ENCODE assay signal across 19 cellular contexts in genomic region chr2:129880971-129881370, GRCh38.
DNase-seq lines count a peak whose midpoint lies in the region; ATAC-seq, FAIRE-seq and TF ChIP-seq lines count a peak whose summit lies in the region.
"Had no signal": no experiment of that assay in that cellular context is flagged by ENCODE, and none has a peak within 500 bp of the region (broad histone marks: within the 10 kb centered on the region; RNA-seq: fewer than 3 reads in every experiment).

No MANE protein-coding gene starts in this region.

- no peak overlapping the region for H3K4me3 ChIP-seq in kidney (ENCODE audit: low read length in 2 of 2)
- H3K4me3 ChIP-seq in stomach = no peak overlapping the region
- H3K4me3 ChIP-seq in Karpas-422 (ENCODE audit: low read length) = no peak overlapping the region
- H3K4me3 ChIP-seq: A549, GM23338 had no signal

- no peak overlapping the region for H3K27ac Mint-ChIP-seq in activated CD8-positive, alpha-beta memory T cell treated with anti-CD3 and anti-CD28 coated beads, Interleukin-2, amount 10 ng/mL, durations not matched to agents 7 days and 5 days
- H3K27ac Mint-ChIP-seq: CD4-positive, alpha-beta T cell; GM23338 had no signal

- DNase-seq in activated CD8-positive, alpha-beta memory T cell treated with anti-CD3 and anti-CD28 coated beads, Interleukin-2, amount 10 ng/mL, durations not matched to agents 7 days and 5 days = peak; percentile 33
- DNase-seq in activated CD8-positive, alpha-beta memory T cell treated with anti-CD3 and anti-CD28 coated beads, Interleukin-2, amount 50 U/mL, for 4 hours = no peak
- DNase-seq in kidney = peak; percentile 35
- peak; percentile 15 for DNase-seq in stomach
- no peak for DNase-seq in iPS-NIHi11 (ENCODE audit: low spot score)
- no peak for DNase-seq in Karpas-422
- DNase-seq: AML-193; Caco-2; CD4-positive, alpha-beta T cell; HCEC 1CT had no signal

- H3K4me2 ChIP-seq in Karpas-422 (ENCODE audit: low read depth, low read length, poor library complexity, severe bottlenecking) = no peak overlapping the region
- H3K4me2 ChIP-seq: A549, GM23338 had no signal

- H3K9me3 ChIP-seq in kidney (ENCODE audit: control insufficient read depth in 1 of 2, low read length in 2 of 2) (no peaks in the 10 kb centered on the region), stomach (no peaks in the 10 kb centered on the region), Karpas-422 (ENCODE audit: low read length) (no peaks in the 10 kb centered on the region)
- H3K9me3 ChIP-seq: A549, Caco-2 had no signal

- H3K4me1 Mint-ChIP-seq in activated CD8-positive, alpha-beta memory T cell treated with anti-CD3 and anti-CD28 coated beads, Interleukin-2, amount 10 ng/mL, durations not matched to agents 7 days and 5 days = peaks cover 6% of the 10 kb centered on the region

- no peaks in the 10 kb centered on the region for H3K36me3 Mint-ChIP-seq in activated CD8-positive, alpha-beta memory T cell treated with anti-CD3 and anti-CD28 coated beads, Interleukin-2, amount 10 ng/mL, durations not matched to agents 7 days and 5 days

- WGBS in stomach, 5 donors = 84 to 97% (median 90%) methylated on average over 6 of the region's 6 CpGs

- no peak for FAIRE-seq in kidney (lab: Jason Lieb, UNC)
- FAIRE-seq: A549, D721Med, G401.6, GM12891, H54 had no signal

- H3K27me3 ChIP-seq in stomach (no peaks in the 10 kb centered on the region), Karpas-422 (ENCODE audit: low read length) (no peaks in the 10 kb centered on the region)

- intact Hi-C loops in kidney (cut with DNase I) = no loop called here
- intact Hi-C loops in stomach (cut with DNase I; ENCODE audit: low total_unique reads) = no loop called here

- no peaks in the 10 kb centered on the region for H3K79me2 ChIP-seq in Karpas-422 (ENCODE audit: low read length)

- H3K4me1 ChIP-seq in kidney (ENCODE audit: control insufficient read depth in 1 of 2, insufficient read depth in 1 of 2, low read depth in 1 of 2, low read length in 2 of 2) = peaks cover 3 to 7% of the 10 kb centered on the region in 2 donors
- peaks cover 5 to 18% (median 14%) of the 10 kb centered on the region in 4 donors for H3K4me1 ChIP-seq in stomach
- peaks cover 10% of the 10 kb centered on the region for H3K4me1 ChIP-seq in Karpas-422 (ENCODE audit: low read length)
- H3K4me1 ChIP-seq: A549 had no signal

- ATAC-seq in activated CD8-positive, alpha-beta memory T cell treated with anti-CD3 and anti-CD28 coated beads, Interleukin-2, amount 10 ng/mL, durations not matched to agents 7 days and 5 days = no peak
- ATAC-seq in GM21717 (IDR thresholded peaks at IDR 0.05; ENCODE audit: unreplicated experiment) = no peak
- ATAC-seq: A549, GM23338 had no signal

- no peaks in the 10 kb centered on the region for H4K20me1 ChIP-seq in Karpas-422 (ENCODE audit: insufficient read depth, low read depth, low read length)

- H3K9me3 Mint-ChIP-seq in activated CD8-positive, alpha-beta memory T cell treated with anti-CD3 and anti-CD28 coated beads, Interleukin-2, amount 10 ng/mL, durations not matched to agents 7 days and 5 days (ENCODE audit: low read depth) = no peaks in the 10 kb centered on the region
- H3K9me3 Mint-ChIP-seq: CD4-positive, alpha-beta T cell; GM23338 had no signal

- CTCF ChIA-PET in activated CD8-positive, alpha-beta memory T cell treated with anti-CD3 and anti-CD28 coated beads, Interleukin-2, amount 10 ng/mL, durations not matched to agents 7 days and 5 days (lab: Charles Lee) = no interaction called here

- no peak for TF ChIP-seq POLR2A in stomach (IDR thresholded peaks at IDR 0.05)

- H2AFZ ChIP-seq in Karpas-422 (ENCODE audit: low read length) = no peak overlapping the region
- H2AFZ ChIP-seq: GM23338 had no signal

- TF ChIP-seq EP300 in stomach (IDR thresholded peaks at IDR 0.05) = no peak

- H3K36me3 ChIP-seq in kidney (ENCODE audit: control insufficient read depth in 1 of 2, insufficient read depth in 2 of 2, low read length in 2 of 2) (no peaks in the 10 kb centered on the region), stomach (no peaks in the 10 kb centered on the region), Karpas-422 (ENCODE audit: insufficient read depth, low read length) (no peaks in the 10 kb centered on the region)

- H3K9me2 ChIP-seq in Karpas-422 (replicated peaks; ENCODE audit: insufficient read depth, low read length) = no peaks in the 10 kb centered on the region

- H3K4me3 Mint-ChIP-seq in activated CD8-positive, alpha-beta memory T cell treated with anti-CD3 and anti-CD28 coated beads, Interleukin-2, amount 10 ng/mL, durations not matched to agents 7 days and 5 days = no peak overlapping the region
- H3K4me3 Mint-ChIP-seq: GM23338 had no signal

- H3K9ac ChIP-seq in kidney (ENCODE audit: low read length in 2 of 2) = no peak overlapping the region
- H3K9ac ChIP-seq in Karpas-422 (ENCODE audit: low read length) = no peak overlapping the region

- H3K27me3 Mint-ChIP-seq in activated CD8-positive, alpha-beta memory T cell treated with anti-CD3 and anti-CD28 coated beads, Interleukin-2, amount 10 ng/mL, durations not matched to agents 7 days and 5 days = peaks cover 4% of the 10 kb centered on the region

- H3K27ac ChIP-seq in kidney (ENCODE audit: low read depth in 2 of 2, low read length in 2 of 2) (no peak overlapping the region), stomach (no peak overlapping the region), Karpas-422 (ENCODE audit: low read length) (no peak overlapping the region)
- H3K27ac ChIP-seq: 22Rv1, A549, C4-2B had no signal

- TF ChIP-seq CTCF in kidney (IDR thresholded peaks at IDR 0.05; ENCODE audit: borderline replicate concordance, extremely low read depth, insufficient read depth) (no peak), stomach (IDR thresholded peaks at IDR 0.05) (no peak)

Comparison
In these comparisons a context has a peak if more than half of its experiments do, and no peak if none do; other contexts are left out.
1. DNase-seq: peak in activated CD8-positive, alpha-beta memory T cell treated with anti-CD3 and anti-CD28 coated beads, Interleukin-2, amount 10 ng/mL, durations not matched to agents 7 days and 5 days (single experiment), kidney (single experiment) and stomach (single experiment); none in activated CD8-positive, alpha-beta memory T cell treated with anti-CD3 and anti-CD28 coated beads, Interleukin-2, amount 50 U/mL, for 4 hours (single experiment), iPS-NIHi11 (single experiment) and Karpas-422 (single experiment).